8 cellular contexts compared by ENCODE assay signal in genomic region chr20:17873410-17874270, GRCh38.
DNase-seq lines count a peak whose midpoint lies in the region; ATAC-seq, FAIRE-seq and TF ChIP-seq lines count a peak whose summit lies in the region.

No MANE protein-coding gene starts in this region.

- no peaks in the 10 kb centered on the region for H3K9me3 Mint-ChIP-seq in WTC11

- H3K27ac ChIP-seq in testis, result peak overlapping the region; percentile 68 to 69

- POLR2A ChIA-PET in WTC11 (lab: Charles Lee), result interaction anchor here (1.4 to 1.5 kb wide), 2 partner anchors 65 to 192 kb away, joined by 4 to 6 read pairs; partner anchors contain the start of gene RRBP1

- no peaks in the 10 kb centered on the region for H3K27me3 ChIP-seq in testis

- DNase-seq in Ammon's horn (ENCODE audit: low spot score) (peak; percentile 60), LoVo (ENCODE audit: low spot score) (peak; percentile 47), WTC11 (ENCODE audit: low spot score) (no peak), islet precursor cell (peak; percentile 73), testis (peak; percentile 96), GM12891 (ENCODE audit: insufficient read length, low spot score) (no peak), NOMO-1 (lab: John Stamatoyannopoulos, UW; ENCODE audit: unreplicated experiment in 2 of 2) (no peak)

- 43 to 49% methylated on average over 11 to 14 of the region's 14 CpGs for WGBS in testis, 2 donors

- no peak overlapping the region; the same call in 1 of the 2 replicates for H3K27ac Mint-ChIP-seq in WTC11

- H3K4me1 ChIP-seq in testis, result peaks cover 39% of the 10 kb centered on the region

- no peak overlapping the region for H3K4me3 ChIP-seq in testis

- no peak for TF ChIP-seq POLR2A in testis (IDR thresholded peaks at IDR 0.05)
- TF ChIP-seq POLR2A in GM12891 (IDR thresholded peaks at IDR 0.05; ENCODE audit: low read depth, low read length), result no peak

- intact Hi-C loops in testis (cut with DNase I; ENCODE audit: low total_unique reads), result no loop called here

- TF ChIP-seq CTCF in WTC11 (IDR thresholded peaks at IDR 0.05) (no peak), testis (IDR thresholded peaks at IDR 0.05) (no peak)

- no peaks in the 10 kb centered on the region; the same call in 1 of the 2 replicates for H3K27me3 Mint-ChIP-seq in WTC11 (ENCODE audit: low read depth)

- H3K36me3 ChIP-seq in testis (ENCODE audit: low read depth, missing control alignments), result no peaks in the 10 kb centered on the region

- H3K36me3 Mint-ChIP-seq in WTC11, result no peaks in the 10 kb centered on the region

- H3K4me3 Mint-ChIP-seq in WTC11, result no peak overlapping the region; the same call in 1 of the 2 replicates

- ATAC-seq in WTC11 (peak; percentile 52), HG03460 (IDR thresholded peaks at IDR 0.05; ENCODE audit: unreplicated experiment) (no peak)

- H3K4me1 Mint-ChIP-seq in WTC11, result peaks cover 78% of the 10 kb centered on the region

- CTCF ChIA-PET in WTC11 (lab: Charles Lee), result interaction anchor here (0.9 to 2.9 kb wide), 12 partner anchors 8 to 369 kb away, joined by 3 to 32 read pairs (median 4); partner anchors contain the start of gene RRBP1

- H3K9me3 ChIP-seq in testis, result no peaks in the 10 kb centered on the region

- FAIRE-seq in GM12891 (lab: Jason Lieb, UNC), result no peak

TF ChIP-seq in WTC11, 78 proteins besides CTCF, POLR2A, EP300 and RAD21 (continues in another document):
- TF ChIP-seq OVOL2 (CRISPR knock-in tag; IDR thresholded peaks at IDR 0.05; ENCODE audit: borderline replicate concordance) (no peak), SMAD4 (CRISPR knock-in tag; IDR thresholded peaks at IDR 0.05) (no peak), USF1 (CRISPR knock-in tag; IDR thresholded peaks at IDR 0.05) (no peak), EMX1 (CRISPR knock-in tag; IDR thresholded peaks at IDR 0.05) (no peak), ZBTB43 (CRISPR knock-in tag; IDR thresholded peaks at IDR 0.05) (no peak), ZNF263 (CRISPR knock-in tag; IDR thresholded peaks at IDR 0.05; ENCODE audit: low read depth) (no peak), ZMAT4 (CRISPR knock-in tag; IDR thresholded peaks at IDR 0.05) (no peak), SMAD3 (CRISPR knock-in tag; IDR thresholded peaks at IDR 0.05; ENCODE audit: borderline replicate concordance) (no peak), STAT6 (CRISPR knock-in tag; conservative IDR thresholded peaks at IDR 0.05; ENCODE audit: low read depth) (no peak)

TF ChIP-seq in GM12891, 5 proteins besides CTCF, POLR2A, EP300 and RAD21:
- TF ChIP-seq POLR2AphosphoS5 (IDR thresholded peaks at IDR 0.05; ENCODE audit: low read depth, low read length) (no peak), POU2F2 (IDR thresholded peaks at IDR 0.05; ENCODE audit: low read depth, low read length) (no peak), TAF1 (IDR thresholded peaks at IDR 0.05; ENCODE audit: low read depth, low read length) (no peak), PAX5 (IDR thresholded peaks at IDR 0.05; ENCODE audit: insufficient read depth, low read length, severe bottlenecking) (no peak), SPI1 (IDR thresholded peaks at IDR 0.05; ENCODE audit: low read depth, low read length) (no peak)

Comparison
In these comparisons a context has a peak if more than half of its experiments do, and no peak if none do; other contexts are left out.
1. DNase-seq: peak in Ammon's horn (single experiment), LoVo (single experiment), islet precursor cell (single experiment) and testis (single experiment); none in WTC11 (single experiment), GM12891 (single experiment) and NOMO-1 (0 of 2).